29 cellular contexts compared by ENCODE assay signal in the genomic region with DNA sequence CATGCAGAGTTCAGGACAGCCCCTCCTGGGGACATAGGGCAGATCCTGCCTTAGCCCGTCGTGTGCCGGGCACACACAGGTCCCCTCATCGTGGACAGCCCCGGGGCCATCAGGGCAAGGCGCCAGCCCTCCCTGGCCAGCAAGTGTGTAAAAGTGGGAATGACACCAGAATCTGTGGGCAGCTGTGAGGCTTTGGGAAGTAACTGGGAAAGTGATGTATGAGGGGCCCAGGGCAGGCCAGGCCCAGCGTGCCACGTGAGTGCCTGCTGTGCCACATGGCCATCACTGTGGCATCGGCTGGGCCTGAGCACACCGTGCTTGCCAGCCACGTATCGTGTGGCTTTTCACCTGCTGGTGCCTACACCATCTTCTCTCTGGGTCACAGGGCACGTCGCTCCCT. TPM values are rescaled to one million over a fixed set of nuclear protein-coding genes. Genes with fewer than 3 reads are reported as not detected.
DNase-seq lines count a peak whose midpoint lies in the region; ATAC-seq and TF ChIP-seq lines count a peak whose summit lies in the region.
"Had no signal": no experiment of that assay in that cellular context is flagged by ENCODE, and none has a peak within 500 bp of the region (broad histone marks: within the 10 kb centered on the region; RNA-seq: fewer than 3 reads in every experiment).

No MANE protein-coding gene starts in this region.

- peaks cover 78% of the 10 kb centered on the region for H3K36me3 Mint-ChIP-seq in stimulated activated memory B cell treated with anti-CD40 and anti-IgM and Interleukin-4, amounts not matched to agents 10 μg/mL and 1 μg/mL and 100 μg/mL, for 72 hours

- H3K4me3 ChIP-seq in heart left ventricle: no peak overlapping the region
- H3K4me3 ChIP-seq in heart right ventricle: no peak overlapping the region
- no peak overlapping the region for H3K4me3 ChIP-seq in OCI-LY1 (ENCODE audit: low read depth, low read length, poor library complexity, severe bottlenecking)
- no peak overlapping the region for H3K4me3 ChIP-seq in left ventricle myocardium inferior
- H3K4me3 ChIP-seq: gastroesophageal sphincter, GM23338, SK-N-MC, upper lobe of right lung had no signal

- TF ChIP-seq CTCF in heart left ventricle (IDR thresholded peaks at IDR 0.05): no peak
- no peak for TF ChIP-seq CTCF in heart right ventricle (IDR thresholded peaks at IDR 0.05)
- TF ChIP-seq CTCF in OCI-LY1 (IDR thresholded peaks at IDR 0.05; ENCODE audit: low read length): no peak
- no peak for TF ChIP-seq CTCF in left ventricle myocardium inferior (IDR thresholded peaks at IDR 0.05; ENCODE audit: borderline replicate concordance)

- H3K27me3 Mint-ChIP-seq in stimulated activated memory B cell treated with anti-CD40 and anti-IgM and Interleukin-4, amounts not matched to agents 10 μg/mL and 1 μg/mL and 100 μg/mL, for 72 hours: no peaks in the 10 kb centered on the region
- H3K27me3 Mint-ChIP-seq: activated CD4-positive, alpha-beta T cell treated with anti-CD3 and anti-CD28 coated beads for 36 hours; activated naive CD4-positive, alpha-beta T cell treated with anti-CD3 and anti-CD28 coated beads, Interleukin-2, amount 50 U/mL, for 24 hours; T-helper 17 cell had no signal

- ATAC-seq in heart left ventricle: no peak
- ATAC-seq in heart right ventricle: no peak
- ATAC-seq in stimulated activated memory B cell treated with anti-CD40 and anti-IgM and Interleukin-4, amounts not matched to agents 10 μg/mL and 1 μg/mL and 100 μg/mL, for 72 hours: no peak
- ATAC-seq in HG02973 (IDR thresholded peaks at IDR 0.05; ENCODE audit: unreplicated experiment): no peak
- ATAC-seq: activated CD4-positive, alpha-beta T cell treated with anti-CD3 and anti-CD28 coated beads for 36 hours; activated T-cell treated with anti-CD3 and anti-CD28 coated beads, Interleukin-2, amount 50 U/mL, for 72 hours; gastroesophageal sphincter; GM23338; right cardiac atrium; T-helper 17 cell; upper lobe of right lung had no signal

- no peak overlapping the region for H3K9ac ChIP-seq in OCI-LY1 (ENCODE audit: low read length)

- no peak overlapping the region for H2AFZ ChIP-seq in OCI-LY1 (ENCODE audit: low read length)
- H2AFZ ChIP-seq: GM23338 had no signal

- H3K27ac ChIP-seq in heart left ventricle: no peak overlapping the region
- no peak overlapping the region for H3K27ac ChIP-seq in heart right ventricle
- peak overlapping the region; percentile 86 for H3K27ac ChIP-seq in OCI-LY1 (ENCODE audit: low read depth, low read length, poor library complexity, severe bottlenecking)
- no peak overlapping the region for H3K27ac ChIP-seq in left ventricle myocardium inferior (replicated peaks)
- H3K27ac ChIP-seq: gastroesophageal sphincter, HL-60, RWPE1, SK-N-MC, upper lobe of right lung had no signal

- intact Hi-C loops in heart left ventricle (cut with DNase I): no loop called here
- intact Hi-C loops in heart right ventricle (cut with DNase I): loop anchor here in 1 of 10 donors (2.0 kb wide), 1 partner anchor 41 kb away; no protein-coding TSS in a partner anchor
- intact Hi-C loops in left ventricle myocardium inferior (cut with micrococcal nuclease): no loop called here

- H4K20me1 ChIP-seq in OCI-LY1 (ENCODE audit: insufficient read depth, low read length): no peaks in the 10 kb centered on the region

- 92 to 97% (median 95%) methylated on average over 12 to 14 of the region's 14 CpGs for WGBS in heart left ventricle, 4 donors
- 96 to 97% methylated on average over 14 of the region's 14 CpGs for WGBS in heart right ventricle, 2 donors

- H3K4me1 ChIP-seq in heart left ventricle (peaks cover 0 to 14% (median 0%) of the 10 kb centered on the region in 12 donors), heart right ventricle (peaks cover 0 to 19% (median 0%) of the 10 kb centered on the region in 9 donors), OCI-LY1 (ENCODE audit: insufficient read depth, low read length, severe bottlenecking) (peaks cover 45% of the 10 kb centered on the region), left ventricle myocardium inferior (no peaks in the 10 kb centered on the region)
- H3K4me1 ChIP-seq: gastroesophageal sphincter, upper lobe of right lung had no signal

- peaks cover 0 to 82% (median 46%) of the 10 kb centered on the region in 9 donors for H3K36me3 ChIP-seq in heart left ventricle
- peaks cover 0 to 90% (median 23%) of the 10 kb centered on the region in 9 donors for H3K36me3 ChIP-seq in heart right ventricle
- H3K36me3 ChIP-seq in OCI-LY1 (ENCODE audit: insufficient read depth, low read length): peaks cover 93% of the 10 kb centered on the region
- H3K36me3 ChIP-seq in left ventricle myocardium inferior: peaks cover 70% of the 10 kb centered on the region

- H3K4me3 Mint-ChIP-seq in stimulated activated memory B cell treated with anti-CD40 and anti-IgM and Interleukin-4, amounts not matched to agents 10 μg/mL and 1 μg/mL and 100 μg/mL, for 72 hours: no peak overlapping the region
- H3K4me3 Mint-ChIP-seq: activated CD4-positive, alpha-beta T cell treated with anti-CD3 and anti-CD28 coated beads for 36 hours; activated naive CD4-positive, alpha-beta T cell treated with anti-CD3 and anti-CD28 coated beads, Interleukin-2, amount 50 U/mL, for 24 hours; activated T-cell treated with anti-CD3 and anti-CD28 coated beads, Interleukin-2, amount 50 U/mL, for 72 hours; GM23338; HFFc6; T-helper 17 cell had no signal

- no peaks in the 10 kb centered on the region for H3K9me3 Mint-ChIP-seq in stimulated activated memory B cell treated with anti-CD40 and anti-IgM and Interleukin-4, amounts not matched to agents 10 μg/mL and 1 μg/mL and 100 μg/mL, for 72 hours
- H3K9me3 Mint-ChIP-seq: activated naive CD4-positive, alpha-beta T cell treated with anti-CD3 and anti-CD28 coated beads, Interleukin-2, amount 50 U/mL, for 24 hours; activated T-cell treated with anti-CD3 and anti-CD28 coated beads, Interleukin-2, amount 50 U/mL, for 72 hours; GM23338; HFFc6 had no signal

- no peaks in the 10 kb centered on the region for H3K9me2 ChIP-seq in OCI-LY1 (ENCODE audit: low read depth, low read length)

- H3K4me2 ChIP-seq in OCI-LY1 (ENCODE audit: low read length): no peak overlapping the region
- H3K4me2 ChIP-seq: GM23338 had no signal

- DNase-seq in heart left ventricle: peak in 3 of 5 donors; percentile 2 to 30 (median 20)
- no peak for DNase-seq in heart right ventricle
- DNase-seq in left ventricle myocardium inferior: peak; percentile 5
- no peak for DNase-seq in SW480 (ENCODE audit: low spot score)
- no peak for DNase-seq in AML-193 (lab: John Stamatoyannopoulos, UW)
- DNase-seq: activated CD4-positive, alpha-beta T cell treated with anti-CD3 and anti-CD28 coated beads for 36 hours; activated T-cell treated with anti-CD3 and anti-CD28 coated beads, Interleukin-2, amount 50 U/mL, for 72 hours; EL; HFFc6; midbrain; MV-4-11; NCI-H446; stimulated activated CD4-positive, alpha-beta T cell treated with anti-CD3 and anti-CD28 coated beads, Interleukin-4, amount 100 ng/mL, for 1 hour; T-helper 17 cell had no signal

- H3K27me3 ChIP-seq in heart left ventricle (no peaks in the 10 kb centered on the region), heart right ventricle (no peaks in the 10 kb centered on the region), OCI-LY1 (ENCODE audit: insufficient read depth, low read length) (no peaks in the 10 kb centered on the region), left ventricle myocardium inferior (ENCODE audit: low read depth) (no peaks in the 10 kb centered on the region)
- H3K27me3 ChIP-seq: gastroesophageal sphincter, upper lobe of right lung had no signal

- no peak for TF ChIP-seq POLR2A in heart left ventricle (IDR thresholded peaks at IDR 0.05)

- H3K9me3 ChIP-seq in heart left ventricle (peaks cover 0 to 3% (median 0%) of the 10 kb centered on the region in 12 donors), heart right ventricle (peaks cover 0 to 5% (median 0%) of the 10 kb centered on the region in 11 donors), OCI-LY1 (ENCODE audit: low read length) (no peaks in the 10 kb centered on the region), left ventricle myocardium inferior (replicated peaks) (peaks cover under 1% of the 10 kb centered on the region)
- H3K9me3 ChIP-seq: upper lobe of right lung had no signal

- H3K27ac Mint-ChIP-seq in stimulated activated memory B cell treated with anti-CD40 and anti-IgM and Interleukin-4, amounts not matched to agents 10 μg/mL and 1 μg/mL and 100 μg/mL, for 72 hours: peak overlapping the region; percentile 41
- H3K27ac Mint-ChIP-seq: activated CD4-positive, alpha-beta T cell treated with anti-CD3 and anti-CD28 coated beads for 36 hours; activated naive CD4-positive, alpha-beta T cell treated with anti-CD3 and anti-CD28 coated beads, Interleukin-2, amount 50 U/mL, for 24 hours; GM23338; HFFc6 had no signal

- H3K79me2 ChIP-seq in OCI-LY1 (ENCODE audit: insufficient read depth, low read length): no peaks in the 10 kb centered on the region

- peaks cover 47% of the 10 kb centered on the region for H3K4me1 Mint-ChIP-seq in stimulated activated memory B cell treated with anti-CD40 and anti-IgM and Interleukin-4, amounts not matched to agents 10 μg/mL and 1 μg/mL and 100 μg/mL, for 72 hours

- no peaks in the 10 kb centered on the region for H3F3A ChIP-seq in OCI-LY1 (ENCODE audit: insufficient read depth, low read length)

RNA-seq across cellular contexts. Expression of gene ACSF3, which starts 26.6 kb away (rescaled TPM):
- total RNA-seq in heart left ventricle (10 to 100 TPM; 10.3 to 26.3 (median 19.3) TPM), heart right ventricle (10 to 100 TPM; 11.0 to 22.5 (median 17.8) TPM), left ventricle myocardium inferior (16.7 TPM)
- polyA plus RNA-seq in heart left ventricle (10 to 100 TPM; 12.2 to 22.9 TPM), heart right ventricle (10 to 100 TPM; 14.7 to 36.9 TPM)

RNA-seq across cellular contexts. Expression of gene CDH15, which starts 51.3 kb away (rescaled TPM):
- total RNA-seq in heart left ventricle: under 1 TPM in 2 of 9 donors, not detected in 7; 0.16 to 0.32 TPM
- polyA plus RNA-seq in heart left ventricle: under 1 TPM in 1 of 2 donors, not detected in 1; 0.18 TPM
- total RNA-seq in heart right ventricle: under 1 TPM in 2 of 10 donors, not detected in 8; 0.08 to 0.16 TPM
- under 1 TPM in 1 of 2 donors, not detected in 1; 0.45 TPM for polyA plus RNA-seq in heart right ventricle
- not detected for total RNA-seq in left ventricle myocardium inferior
- total RNA-seq: activated CD4-positive, alpha-beta T cell treated with anti-CD3 and anti-CD28 coated beads for 36 hours; activated T-cell treated with anti-CD3 and anti-CD28 coated beads, Interleukin-2, amount 50 U/mL, for 72 hours; liver; OCI-LY7; subcutaneous adipose tissue had no signal
- polyA plus RNA-seq: neural cell had no signal

Comparison
In these comparisons a context has a peak if more than half of its experiments do, and no peak if none do; other contexts are left out.
1. DNase-seq: peak in heart left ventricle (3 of 5) and left ventricle myocardium inferior (single experiment); none in heart right ventricle (0 of 2), SW480 (single experiment) and AML-193 (0 of 2).